In the genomic region with DNA sequence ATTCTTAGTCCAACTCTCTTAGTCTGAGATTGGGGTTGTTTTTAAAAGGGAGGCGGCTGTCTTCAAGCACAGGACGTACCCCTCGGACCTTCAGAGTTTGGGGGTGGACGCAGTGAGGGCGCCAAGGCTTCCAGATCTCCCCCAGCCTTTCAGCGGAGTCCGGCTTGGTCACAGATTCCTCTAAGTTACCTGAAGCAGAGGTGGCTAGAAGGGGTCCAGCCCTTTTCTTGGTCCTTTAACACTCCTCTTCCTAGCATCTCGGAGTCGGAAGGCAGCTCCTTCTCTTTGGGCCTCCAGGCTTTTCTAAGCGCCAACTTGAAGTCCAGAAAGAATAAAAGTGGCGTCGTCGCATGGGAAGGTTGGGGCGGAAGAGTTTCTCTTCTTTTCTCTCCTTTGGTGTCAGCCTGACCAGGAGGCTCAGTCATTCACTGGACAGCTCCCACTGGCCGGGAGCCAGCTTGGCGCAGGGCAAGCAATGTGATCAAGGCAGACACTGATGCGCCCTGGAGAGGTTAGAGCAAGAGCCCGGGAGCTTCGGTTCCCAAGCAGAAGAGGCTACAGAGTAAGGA, we compare ENCODE assay signal across 8 cellular contexts. TPM values are rescaled to one million over a fixed set of nuclear protein-coding genes. Genes with fewer than 3 reads are reported as not detected.
DNase-seq lines count a peak whose midpoint lies in the region; ATAC-seq and TF ChIP-seq lines count a peak whose summit lies in the region.

No MANE protein-coding gene starts in this region.

- H3K79me2 ChIP-seq in PC-3 (ENCODE audit: low read length) = no peaks in the 10 kb centered on the region

- no peak for TF ChIP-seq EP300 in stomach (IDR thresholded peaks at IDR 0.05)

- H3K4me2 ChIP-seq in PC-3 (ENCODE audit: low read length) = peak overlapping the region; percentile 91

- H3K4me3 ChIP-seq in PC-3 (ENCODE audit: low read length) (peak overlapping the region; percentile 70), stomach (peak overlapping the region; percentile 24 to 49 (median 32))

- intact Hi-C loops in PC-3 (cut with micrococcal nuclease) (loop anchor here (1.0 kb wide), 2 partner anchors 19 to 49 kb away; no protein-coding TSS in a partner anchor), stomach (cut with DNase I; ENCODE audit: low total_unique reads) (no loop called here)

- peak overlapping the region; percentile 66 for H2AFZ ChIP-seq in PC-3 (ENCODE audit: low read length)

- no peaks in the 10 kb centered on the region for H4K20me1 ChIP-seq in PC-3 (ENCODE audit: low read length)

- no peak for TF ChIP-seq POLR2A in stomach (IDR thresholded peaks at IDR 0.05)

- H3K9me2 ChIP-seq in PC-3 (replicated peaks; ENCODE audit: low read length) = no peaks in the 10 kb centered on the region

- DNase-seq in SKM-1 (lab: John Stamatoyannopoulos, UW; ENCODE audit: unreplicated experiment) (peak; percentile 1), SKM-1 treated with dmso at 0.1 percent for 144 hours (lab: John Stamatoyannopoulos, UW; ENCODE audit: unreplicated experiment) (no peak), PC-3 (peak; percentile 81), chondrocyte (ENCODE audit: low spot score) (no peak), left lobe of liver (ENCODE audit: low spot score) (peak; percentile 66), stomach (peak; percentile 69), SIG-M5 treated with dmso at 0.1 percent for 504 hours (lab: John Stamatoyannopoulos, UW; ENCODE audit: unreplicated experiment) (no peak)

- H3K27ac ChIP-seq in PC-3 (ENCODE audit: low read length) (no peak overlapping the region), stomach (no peak overlapping the region)

- H3K4me1 ChIP-seq in PC-3 (ENCODE audit: insufficient read depth, low read length) (peaks cover 21% of the 10 kb centered on the region; the same call in 1 of the 2 replicates), stomach (peaks cover 15 to 41% (median 30%) of the 10 kb centered on the region in 4 donors)

- TF ChIP-seq CTCF in PC-3 (conservative IDR thresholded peaks at IDR 0.05; ENCODE audit: low read depth, low read length) (no peak), chondrocyte (IDR thresholded peaks at IDR 0.05) (no peak), stomach (IDR thresholded peaks at IDR 0.05) (no peak)

- WGBS in stomach, 5 donors = 1 to 3% (median 2%) methylated on average over 19 of the region's 19 CpGs

- ATAC-seq in PC-3 (peak; percentile 46), left lobe of liver (peak; percentile 83), HG03565 (IDR thresholded peaks at IDR 0.05; ENCODE audit: unreplicated experiment) (no peak)

- H3K27me3 Mint-ChIP-seq in chondrocyte (ENCODE audit: low read depth) = peaks cover 22% of the 10 kb centered on the region

- no peaks in the 10 kb centered on the region for H3K36me3 ChIP-seq in PC-3 (ENCODE audit: low read depth, low read length)
- no peaks in the 10 kb centered on the region for H3K36me3 ChIP-seq in stomach

- peak overlapping the region; percentile 61 for H3K27ac Mint-ChIP-seq in chondrocyte (ENCODE audit: unreplicated experiment)

- peak overlapping the region; percentile 71 for H3K4me3 Mint-ChIP-seq in chondrocyte (ENCODE audit: unreplicated experiment)

- no peaks in the 10 kb centered on the region for H3K9me3 ChIP-seq in PC-3 (ENCODE audit: low read length)
- H3K9me3 ChIP-seq in stomach = no peaks in the 10 kb centered on the region

- H3K9me3 Mint-ChIP-seq in chondrocyte (ENCODE audit: low read depth) = no peaks in the 10 kb centered on the region

- CTCF ChIA-PET in PC-3 (lab: Charles Lee) = interaction anchor here (1.1 kb wide), 1 partner anchor 59 kb away, joined by 3 read pairs; no protein-coding TSS in a partner anchor

- H3K27me3 ChIP-seq in PC-3 (ENCODE audit: low read length) (no peaks in the 10 kb centered on the region), stomach (peaks cover 0 to 64% (median 5%) of the 10 kb centered on the region in 3 donors)

- no peak overlapping the region for H3K9ac ChIP-seq in PC-3 (ENCODE audit: low read length)

- H3K36me3 Mint-ChIP-seq in chondrocyte (ENCODE audit: low read depth) = no peaks in the 10 kb centered on the region

- no peaks in the 10 kb centered on the region for H3F3A ChIP-seq in PC-3 (ENCODE audit: low read length, unreplicated experiment)

- peaks cover 57% of the 10 kb centered on the region for H3K4me1 Mint-ChIP-seq in chondrocyte (ENCODE audit: low read depth)

- POLR2A ChIA-PET in PC-3 (lab: Charles Lee; ENCODE audit: unreplicated experiment) = no interaction called here

- no TSS peak for BruUV-seq in PC-3 (replicated peaks; lab: Mats Ljungman, UMichigan)

RNA-seq across cellular contexts. Expression of a gene that starts 9.6 kb away (rescaled TPM):
- not detected in 2 replicates for total RNA-seq in PC-3 (2014; rRNA removed)
- total RNA-seq in chondrocyte = not detected in 3 replicates
- total RNA-seq in left lobe of liver = not detected
- total RNA-seq in stomach = not detected
- not detected for polyA plus RNA-seq in stomach

RNA-seq across cellular contexts. Expression of a gene that starts 40.7 kb away (rescaled TPM):
- not detected in 2 replicates for total RNA-seq in PC-3 (2014; rRNA removed)
- total RNA-seq in chondrocyte = not detected in 3 replicates
- total RNA-seq in left lobe of liver = not detected
- not detected for total RNA-seq in stomach
- not detected for polyA plus RNA-seq in stomach

RNA-seq across cellular contexts. Expression of a gene that starts 44.1 kb away (rescaled TPM):
- total RNA-seq in PC-3 (2014; rRNA removed) = not detected in 2 replicates
- not detected in 3 replicates for total RNA-seq in chondrocyte
- not detected for total RNA-seq in left lobe of liver
- not detected for total RNA-seq in stomach
- polyA plus RNA-seq in stomach = not detected

RNA-seq across cellular contexts. Expression of a gene that starts 52.5 kb away (rescaled TPM):
- total RNA-seq in PC-3 (2014; rRNA removed) (5.9 and 8.5 TPM in 2 replicates), chondrocyte (23.6 to 32.1 TPM (median 28.5 TPM) in 3 replicates), left lobe of liver (152 TPM), stomach (100 to 1,000 TPM in 3 of 5 donors, 10 to 100 TPM in 1, not detected in 1; 13.4 to 158 (median 117) TPM)
- polyA plus RNA-seq in stomach = 10 to 100 TPM; 27.6 to 58.0 (median 35.4) TPM

RNA-seq across cellular contexts. Expression of a gene that starts 56.7 kb away (rescaled TPM):
- total RNA-seq in PC-3 (2014; rRNA removed) (4.8 and 6.6 TPM in 2 replicates), chondrocyte (7.3 to 10.2 TPM (median 9.1 TPM) in 3 replicates), left lobe of liver (685 TPM), stomach (10 to 100 TPM in 3 of 5 donors, 1 to 10 TPM in 1, under 1 TPM in 1; 0.58 to 46.1 (median 37.4) TPM)
- 10 to 100 TPM; 15.9 to 34.7 (median 28.0) TPM for polyA plus RNA-seq in stomach

Comparison
In these comparisons a context has a peak if more than half of its experiments do, and no peak if none do; other contexts are left out.
1. DNase-seq: peak in SKM-1 (single experiment), PC-3 (single experiment), left lobe of liver (single experiment) and stomach (single experiment); none in SKM-1 treated with dmso at 0.1 percent for 144 hours (single experiment), chondrocyte (single experiment) and SIG-M5 treated with dmso at 0.1 percent for 504 hours (single experiment).